ENCODE assay signal across 16 cellular contexts in the genomic region with DNA sequence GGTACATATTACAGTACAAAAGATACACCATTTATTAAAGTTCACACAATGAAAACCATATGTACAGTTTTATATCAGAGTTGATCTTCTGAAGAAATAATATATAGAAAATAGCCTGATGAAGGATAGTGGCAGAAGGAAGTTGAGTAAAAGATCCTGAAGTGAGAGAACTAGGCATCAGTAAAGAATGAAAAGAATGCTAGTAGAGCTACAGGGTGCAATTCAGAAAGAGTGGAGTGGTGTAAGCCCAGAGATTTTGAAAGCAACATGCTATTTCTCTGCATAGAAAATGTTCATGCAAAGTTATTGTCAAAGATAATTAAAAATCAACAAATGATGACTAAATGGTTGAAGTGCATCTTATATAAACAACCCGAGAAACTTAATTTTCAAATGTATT.
DNase-seq lines count a peak whose midpoint lies in the region; ATAC-seq, FAIRE-seq and TF ChIP-seq lines count a peak whose summit lies in the region.
"Had no signal": no experiment of that assay in that cellular context is flagged by ENCODE, and none has a peak within 500 bp of the region (broad histone marks: within the 10 kb centered on the region; RNA-seq: fewer than 3 reads in every experiment).

No MANE protein-coding gene starts in this region.

- no peaks in the 10 kb centered on the region for H3K9me3 ChIP-seq in HepG2 (ENCODE audit: low read length)
- H3K9me3 ChIP-seq: BLaER1 had no signal

- no peaks in the 10 kb centered on the region for H3F3A ChIP-seq in GM23338 (replicated peaks; ENCODE audit: low read depth)

- H3K4me3 Mint-ChIP-seq in GM23338 (no peak overlapping the region), mesothelial cell of epicardium (no peak overlapping the region)

- no peak for TF ChIP-seq CTCF in GM23338 (conservative IDR thresholded peaks at IDR 0.05; ENCODE audit: low read depth in 2 of 2)
- no peak for TF ChIP-seq CTCF in fibroblast of the aortic adventitia (IDR thresholded peaks at IDR 0.05; ENCODE audit: insufficient read depth, low read length)
- TF ChIP-seq CTCF in mesothelial cell of epicardium (IDR thresholded peaks at IDR 0.05; ENCODE audit: unreplicated experiment) = no peak
- no peak for TF ChIP-seq CTCF in HepG2 (CRISPR knock-in tag; IDR thresholded peaks at IDR 0.05)

- H3K27me3 ChIP-seq in GM23338 (ENCODE audit: insufficient read depth) = no peaks in the 10 kb centered on the region
- H3K27me3 ChIP-seq in HepG2 (ENCODE audit: control insufficient read depth in 1 of 2, insufficient read depth in 2 of 2, low read length in 2 of 2) = no peaks in the 10 kb centered on the region
- H3K27me3 ChIP-seq: BLaER1 had no signal

- no peaks in the 10 kb centered on the region for H3K79me2 ChIP-seq in GM23338 (replicated peaks; ENCODE audit: insufficient read depth)
- no peaks in the 10 kb centered on the region for H3K79me2 ChIP-seq in HepG2 (ENCODE audit: insufficient read depth, low read length)

- no TSS peak for BruUV-seq in HepG2 (replicated peaks; lab: Mats Ljungman, UMichigan)

- H4K20me1 ChIP-seq in GM23338 (replicated peaks; ENCODE audit: insufficient read depth) = no peaks in the 10 kb centered on the region
- H4K20me1 ChIP-seq in HepG2 (ENCODE audit: insufficient read depth, low read length) = no peaks in the 10 kb centered on the region
- H4K20me1 ChIP-seq: BLaER1 had no signal

- H2AFZ ChIP-seq in GM23338 = no peak overlapping the region
- H2AFZ ChIP-seq in HepG2 (ENCODE audit: low read length) = no peak overlapping the region

- H3K9me3 Mint-ChIP-seq in GM23338 = peaks cover 3% of the 10 kb centered on the region; the same call in 1 of the 3 replicates
- H3K9me3 Mint-ChIP-seq in mesothelial cell of epicardium = peaks cover 25% of the 10 kb centered on the region

- H3K9me2 ChIP-seq in GM23338 (ENCODE audit: insufficient read depth) = no peaks in the 10 kb centered on the region

- TF ChIP-seq EP300 in HepG2 (IDR thresholded peaks at IDR 0.05; ENCODE audit: low read depth in 2 of 2, low read length in 2 of 2) (no peak), HepG2 (CRISPR knock-in tag; IDR thresholded peaks at IDR 0.05; ENCODE audit: borderline replicate concordance) (no peak)

- 73% methylated on average over 1 of the region's 1 CpG for WGBS in HepG2 (ENCODE audit: low lambda C conversion rate)

- CTCF ChIA-PET in HepG2 (lab: Yijun Ruan, JAX; ENCODE audit: low intra/inter-chr PET ratio, low total read pairs) = no interaction called here

- H3K4me2 ChIP-seq in GM23338 = no peak overlapping the region; the same call in 1 of the 2 replicates
- no peak overlapping the region for H3K4me2 ChIP-seq in HepG2 (ENCODE audit: low read depth, low read length)
- H3K4me2 ChIP-seq: BLaER1 had no signal

- H3K4me3 ChIP-seq in GM23338 (no peak overlapping the region), fibroblast of the aortic adventitia (ENCODE audit: low read depth, low read length) (no peak overlapping the region), HepG2 (replicated peaks in 1 of 3; ENCODE audit: insufficient read depth in 1 of 3, low read depth in 2 of 3, low read length in 3 of 3) (no peak overlapping the region)
- H3K4me3 ChIP-seq: BLaER1 had no signal

- H3K36me3 Mint-ChIP-seq in GM23338 (ENCODE audit: low read depth) = no peaks in the 10 kb centered on the region
- peaks cover 5% of the 10 kb centered on the region for H3K36me3 Mint-ChIP-seq in mesothelial cell of epicardium

- H3K9ac ChIP-seq in HepG2 (ENCODE audit: insufficient read depth, low read depth, low read length) = no peak overlapping the region
- H3K9ac ChIP-seq: BLaER1 had no signal

- H3K4me1 Mint-ChIP-seq in GM23338 = peaks cover 41% of the 10 kb centered on the region
- peaks cover 39% of the 10 kb centered on the region for H3K4me1 Mint-ChIP-seq in mesothelial cell of epicardium

- in situ Hi-C loops in HepG2 (cut with HindIII; ENCODE audit: extremely low pct_ligation_motif_present, low pct_unique_long_range_greater_than_20kb) = no loop called here

- DNase-seq in GM23338 (ENCODE audit: low spot score) = peak; percentile 56
- DNase-seq in astrocyte of the hippocampus (ENCODE audit: low read depth, low spot score) = peak; percentile 29
- DNase-seq in fibroblast of the aortic adventitia (ENCODE audit: low read depth) = peak; percentile 14
- DNase-seq in mesothelial cell of epicardium (ENCODE audit: low spot score in 2 of 2, unreplicated experiment in 2 of 2) = no peak
- DNase-seq in LoVo (ENCODE audit: low spot score) = no peak
- DNase-seq in HepG2 (ENCODE audit: low spot score) = no peak
- DNase-seq: DMS 273 treated with DMSO at 0.1 percent for 48 hours, KBM-7, NCI-H1092, NCI-H1694, NCI-H446, NCI-H748 treated with DMSO at 0.1 percent for 48 hours, PC-3 had no signal

- H3K36me3 ChIP-seq in GM23338 (ENCODE audit: insufficient read depth) = no peaks in the 10 kb centered on the region
- H3K36me3 ChIP-seq in HepG2 (replicated peaks in 1 of 2; ENCODE audit: control insufficient read depth in 1 of 2, insufficient read depth in 2 of 2, low read length in 2 of 2) = no peaks in the 10 kb centered on the region
- H3K36me3 ChIP-seq: BLaER1 had no signal

- intact Hi-C loops in HepG2 (cut with micrococcal nuclease; ENCODE audit: unreplicated experiment) = no loop called here

- H3K4me1 ChIP-seq in GM23338 (ENCODE audit: insufficient read depth) = peaks cover 18% of the 10 kb centered on the region
- H3K4me1 ChIP-seq in HepG2 (ENCODE audit: insufficient read depth, low read length) = no peaks in the 10 kb centered on the region
- H3K4me1 ChIP-seq: BLaER1 had no signal

- H3K27ac Mint-ChIP-seq in GM23338 (no peak overlapping the region), mesothelial cell of epicardium (peak overlapping the region; percentile 68)

- ATAC-seq in GM23338 (peak; percentile 84), HG02642 (IDR thresholded peaks at IDR 0.05; ENCODE audit: poor library complexity, unreplicated experiment) (no peak), HepG2 (no peak)
- ATAC-seq: PC-3 had no signal

- no peak for FAIRE-seq in HepG2 (lab: Jason Lieb, UNC)
- FAIRE-seq: HTR-8/SVneo had no signal

- TF ChIP-seq POLR2A in HepG2 (IDR thresholded peaks at IDR 0.05; ENCODE audit: insufficient read depth in 1 of 2, low read depth in 2 of 2, low read length in 2 of 2) = no peak

- TF ChIP-seq RAD21 in HepG2 (CRISPR knock-in tag; IDR thresholded peaks at IDR 0.05) = no peak

- no peak overlapping the region for H3K27ac ChIP-seq in GM23338 (ENCODE audit: low read depth)
- no peak overlapping the region for H3K27ac ChIP-seq in HepG2 (ENCODE audit: extremely low read length, insufficient read depth, low read length)
- H3K27ac ChIP-seq: BLaER1 had no signal

- POLR2A ChIA-PET in HepG2 (lab: Yijun Ruan, JAX) = no interaction called here

- peaks cover 3% of the 10 kb centered on the region for H3K27me3 Mint-ChIP-seq in GM23338 (ENCODE audit: insufficient read depth, low read depth, poor library complexity)
- H3K27me3 Mint-ChIP-seq in mesothelial cell of epicardium (ENCODE audit: low read depth) = no peaks in the 10 kb centered on the region

TF ChIP-seq in GM23338, 12 proteins besides CTCF, POLR2A, EP300 and RAD21 (continues in another document):
- no peak for TF ChIP-seq POLR2AphosphoS5 (IDR thresholded peaks at IDR 0.05; ENCODE audit: low read depth)

TF ChIP-seq in HepG2, 621 proteins besides CTCF, POLR2A, EP300 and RAD21 (continues in another document):
- no peak for TF ChIP-seq GABPA (IDR thresholded peaks at IDR 0.05; ENCODE audit: low read depth, low read length)
- no peak for TF ChIP-seq GABPA (CRISPR knock-in tag; IDR thresholded peaks at IDR 0.05; ENCODE audit: low read depth)
- TF ChIP-seq, protein P1, sequence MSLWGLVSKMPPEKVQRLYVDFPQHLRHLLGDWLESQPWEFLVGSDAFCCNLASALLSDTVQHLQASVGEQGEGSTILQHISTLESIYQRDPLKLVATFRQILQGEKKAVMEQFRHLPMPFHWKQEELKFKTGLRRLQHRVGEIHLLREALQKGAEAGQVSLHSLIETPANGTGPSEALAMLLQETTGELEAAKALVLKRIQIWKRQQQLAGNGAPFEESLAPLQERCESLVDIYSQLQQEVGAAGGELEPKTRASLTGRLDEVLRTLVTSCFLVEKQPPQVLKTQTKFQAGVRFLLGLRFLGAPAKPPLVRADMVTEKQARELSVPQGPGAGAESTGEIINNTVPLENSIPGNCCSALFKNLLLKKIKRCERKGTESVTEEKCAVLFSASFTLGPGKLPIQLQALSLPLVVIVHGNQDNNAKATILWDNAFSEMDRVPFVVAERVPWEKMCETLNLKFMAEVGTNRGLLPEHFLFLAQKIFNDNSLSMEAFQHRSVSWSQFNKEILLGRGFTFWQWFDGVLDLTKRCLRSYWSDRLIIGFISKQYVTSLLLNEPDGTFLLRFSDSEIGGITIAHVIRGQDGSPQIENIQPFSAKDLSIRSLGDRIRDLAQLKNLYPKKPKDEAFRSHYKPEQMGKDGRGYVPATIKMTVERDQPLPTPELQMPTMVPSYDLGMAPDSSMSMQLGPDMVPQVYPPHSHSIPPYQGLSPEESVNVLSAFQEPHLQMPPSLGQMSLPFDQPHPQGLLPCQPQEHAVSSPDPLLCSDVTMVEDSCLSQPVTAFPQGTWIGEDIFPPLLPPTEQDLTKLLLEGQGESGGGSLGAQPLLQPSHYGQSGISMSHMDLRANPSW (CRISPR knock-in tag; IDR thresholded peaks at IDR 0.05; ENCODE audit: borderline replicate concordance) = no peak
- no peak for TF ChIP-seq KAT2B (IDR thresholded peaks at IDR 0.05; ENCODE audit: borderline replicate concordance, low read depth, low read length)
- TF ChIP-seq, protein P2, sequence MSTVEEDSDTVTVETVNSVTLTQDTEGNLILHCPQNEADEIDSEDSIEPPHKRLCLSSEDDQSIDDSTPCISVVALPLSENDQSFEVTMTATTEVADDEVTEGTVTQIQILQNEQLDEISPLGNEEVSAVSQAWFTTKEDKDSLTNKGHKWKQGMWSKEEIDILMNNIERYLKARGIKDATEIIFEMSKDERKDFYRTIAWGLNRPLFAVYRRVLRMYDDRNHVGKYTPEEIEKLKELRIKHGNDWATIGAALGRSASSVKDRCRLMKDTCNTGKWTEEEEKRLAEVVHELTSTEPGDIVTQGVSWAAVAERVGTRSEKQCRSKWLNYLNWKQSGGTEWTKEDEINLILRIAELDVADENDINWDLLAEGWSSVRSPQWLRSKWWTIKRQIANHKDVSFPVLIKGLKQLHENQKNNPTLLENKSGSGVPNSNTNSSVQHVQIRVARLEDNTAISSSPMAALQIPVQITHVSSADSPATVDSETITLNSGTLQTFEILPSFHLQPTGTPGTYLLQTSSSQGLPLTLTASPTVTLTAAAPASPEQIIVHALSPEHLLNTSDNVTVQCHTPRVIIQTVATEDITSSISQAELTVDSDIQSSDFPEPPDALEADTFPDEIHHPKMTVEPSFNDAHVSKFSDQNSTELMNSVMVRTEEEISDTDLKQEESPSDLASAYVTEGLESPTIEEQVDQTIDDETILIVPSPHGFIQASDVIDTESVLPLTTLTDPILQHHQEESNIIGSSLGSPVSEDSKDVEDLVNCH (CRISPR knock-in tag; IDR thresholded peaks at IDR 0.05) = no peak
- TF ChIP-seq ZNF205 (CRISPR knock-in tag; IDR thresholded peaks at IDR 0.05) = no peak

Comparison
In these comparisons a context has a peak if more than half of its experiments do, and no peak if none do; other contexts are left out.
1. DNase-seq: peak in GM23338 (single experiment), astrocyte of the hippocampus (single experiment) and fibroblast of the aortic adventitia (single experiment); none in mesothelial cell of epicardium (0 of 2), LoVo (single experiment) and HepG2 (single experiment).